In genomic region chr1:87329756-87330200, GRCh38 we compare ENCODE assay signal across 8 cellular contexts. TPM values are rescaled to one million over a fixed set of nuclear protein-coding genes. Genes with fewer than 3 reads are reported as not detected.
DNase-seq lines count a peak whose midpoint lies in the region; ATAC-seq and TF ChIP-seq lines count a peak whose summit lies in the region.

No MANE protein-coding gene starts in this region.

- no peak for TF ChIP-seq CTCF in cardiac fibroblast (IDR thresholded peaks at IDR 0.05; ENCODE audit: low read depth, low read length)

- ATAC-seq in HG03439 (IDR thresholded peaks at IDR 0.05; ENCODE audit: unreplicated experiment), result no peak

- WGBS in urinary bladder, result 0% methylated on average over 5 of the region's 5 CpGs

- no peaks in the 10 kb centered on the region for H3K4me1 ChIP-seq in urinary bladder (ENCODE audit: insufficient read depth)

- H3K4me3 ChIP-seq in cardiac fibroblast (replicated peaks in 1 of 2; ENCODE audit: low read depth in 2 of 2, low read length in 2 of 2) (peak overlapping the region; percentile 71 to 80), urinary bladder (ENCODE audit: low read depth, low read length) (peak overlapping the region; percentile 96)

- DNase-seq in NCI-H1092 treated with DMSO at 0.1 percent for 48 hours (lab: John Stamatoyannopoulos, UW) (peak; percentile 55), NCI-H1092 (lab: John Stamatoyannopoulos, UW) (no peak), NCI-H82 (lab: John Stamatoyannopoulos, UW) (peak; percentile 80), cardiac fibroblast (ENCODE audit: low read depth in 2 of 2) (peak in 1 of 2 donors; percentile 39), lung microvascular endothelial cell (ENCODE audit: low read depth in 2 of 2) (peak; percentile 31 to 32), middle frontal gyrus (ENCODE audit: extremely low spot score, low spot score) (no peak)

- no peaks in the 10 kb centered on the region for H3K36me3 ChIP-seq in urinary bladder (ENCODE audit: insufficient read depth)

- H3K27ac ChIP-seq in urinary bladder (ENCODE audit: low read depth), result peak overlapping the region; percentile 90

RNA-seq across cellular contexts. Expression of gene LMO4, which starts 1.1 kb away (rescaled TPM):
- total RNA-seq in lung microvascular endothelial cell, result 12.4 and 13.5 TPM in 2 replicates
- 150 TPM for total RNA-seq in urinary bladder
- polyA plus RNA-seq in urinary bladder, result 89.5 TPM

Comparison
In these comparisons a context has a peak if more than half of its experiments do, and no peak if none do; other contexts are left out.
1. DNase-seq: peak in NCI-H1092 treated with DMSO at 0.1 percent for 48 hours (single experiment), NCI-H82 (single experiment) and lung microvascular endothelial cell (2 of 2); none in NCI-H1092 (single experiment) and middle frontal gyrus (single experiment).
2. RNA of gene LMO4, which starts 1.1 kb away (total RNA-seq): 150 TPM in urinary bladder (single experiment); 12.4 to 13.5 TPM in lung microvascular endothelial cell; every median in the first group is over 10 times any median in the second.